In genomic region chr14:32940066-32940651, GRCh38 we compare ENCODE assay signal across 8 cellular contexts. TPM values are rescaled to one million over a fixed set of nuclear protein-coding genes. Genes with fewer than 3 reads are reported as not detected.
DNase-seq lines count a peak whose midpoint lies in the region; FAIRE-seq and TF ChIP-seq lines count a peak whose summit lies in the region.

No MANE protein-coding gene starts in this region.

- no peak overlapping the region for H3K27ac Mint-ChIP-seq in activated naive CD8-positive, alpha-beta T cell

- no peaks in the 10 kb centered on the region for H3K36me3 Mint-ChIP-seq in activated naive CD8-positive, alpha-beta T cell

- H3K9me3 Mint-ChIP-seq in activated naive CD8-positive, alpha-beta T cell (ENCODE audit: low read depth), result no peaks in the 10 kb centered on the region

- H3K9me3 ChIP-seq in cardiac muscle cell (ENCODE audit: low read depth), result no peaks in the 10 kb centered on the region

- intact Hi-C loops in cardiac septum (cut with DNase I), result no loop called here

- peak overlapping the region; percentile 91 for H3K4me3 Mint-ChIP-seq in activated naive CD8-positive, alpha-beta T cell

- peaks cover 1% of the 10 kb centered on the region for H3K4me1 ChIP-seq in cardiac muscle cell (ENCODE audit: low read depth)

- peak overlapping the region; percentile 79 for H3K4me3 ChIP-seq in cardiac muscle cell

- peak in 1 of 2 donors; percentile 29 for DNase-seq in cardiac muscle cell (ENCODE audit: low read depth in 1 of 2, low spot score in 1 of 2)
- no peak for DNase-seq in cardiac septum (ENCODE audit: low spot score)
- DNase-seq in inferior parietal cortex (ENCODE audit: extremely low spot score), result peak; percentile 66
- peak; percentile 79 for DNase-seq in superior temporal gyrus (ENCODE audit: extremely low spot score)
- no peak for DNase-seq in NCI-H1436 treated with DMSO at 0.1 percent for 48 hours (lab: John Stamatoyannopoulos, UW)
- no peak for DNase-seq in foreskin melanocyte
- no peak for DNase-seq in GM12892 (ENCODE audit: insufficient read length)

- H3K36me3 ChIP-seq in cardiac muscle cell, result no peaks in the 10 kb centered on the region

- H3K27me3 Mint-ChIP-seq in activated naive CD8-positive, alpha-beta T cell, result peaks cover 40% of the 10 kb centered on the region

- TF ChIP-seq POLR2A in GM12892 (IDR thresholded peaks at IDR 0.05; ENCODE audit: low read depth, low read length), result no peak

- H3K4me1 Mint-ChIP-seq in activated naive CD8-positive, alpha-beta T cell (ENCODE audit: low read depth), result peaks cover 16% of the 10 kb centered on the region

- H3K27ac ChIP-seq in cardiac muscle cell, result no peak overlapping the region

- FAIRE-seq in GM12892 (lab: Jason Lieb, UNC), result no peak

- H3K27me3 ChIP-seq in cardiac muscle cell, result peaks cover 80% of the 10 kb centered on the region

- no peak for TF ChIP-seq CTCF in cardiac muscle cell (IDR thresholded peaks at IDR 0.05; ENCODE audit: low read depth, low read length)

RNA-seq across cellular contexts. Expression of gene NPAS3, which starts 1.5 kb away (rescaled TPM):
- total RNA-seq in cardiac muscle cell (0.18 and 0.32 TPM in 2 replicates), cardiac septum (4.9 TPM)
- 0.18 and 0.82 TPM in 2 replicates for polyA plus RNA-seq in cardiac muscle cell
- polyA plus RNA-seq in GM12892 (2012; ENCODE audit: missing spikeins), result 0.06 TPM

Comparison
In these comparisons a context has a peak if more than half of its experiments do, and no peak if none do; other contexts are left out.
1. DNase-seq: peak in inferior parietal cortex (single experiment) and superior temporal gyrus (single experiment); none in cardiac septum (single experiment), NCI-H1436 treated with DMSO at 0.1 percent for 48 hours (single experiment), foreskin melanocyte (single experiment) and GM12892 (single experiment).